ENCODE assay signal across 1 cellular context in genomic region chr2:127426501-127427354, GRCh38.
TF ChIP-seq lines count a peak whose summit lies in the region.

No MANE protein-coding gene starts in this region.

TF ChIP-seq in HepG2, 621 proteins besides CTCF, POLR2A, EP300 and RAD21 (continued from another document):
- TF ChIP-seq, protein P1, sequence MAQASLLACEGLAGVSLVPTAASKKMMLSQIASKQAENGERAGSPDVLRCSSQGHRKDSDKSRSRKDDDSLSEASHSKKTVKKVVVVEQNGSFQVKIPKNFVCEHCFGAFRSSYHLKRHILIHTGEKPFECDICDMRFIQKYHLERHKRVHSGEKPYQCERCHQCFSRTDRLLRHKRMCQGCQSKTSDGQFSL (CRISPR knock-in tag; IDR thresholded peaks at IDR 0.05): no peak
- no peak for TF ChIP-seq TEAD3 (CRISPR knock-in tag; optimal IDR thresholded peaks at IDR 0.05; ENCODE audit: borderline replicate concordance)
- TF ChIP-seq, protein P2, sequence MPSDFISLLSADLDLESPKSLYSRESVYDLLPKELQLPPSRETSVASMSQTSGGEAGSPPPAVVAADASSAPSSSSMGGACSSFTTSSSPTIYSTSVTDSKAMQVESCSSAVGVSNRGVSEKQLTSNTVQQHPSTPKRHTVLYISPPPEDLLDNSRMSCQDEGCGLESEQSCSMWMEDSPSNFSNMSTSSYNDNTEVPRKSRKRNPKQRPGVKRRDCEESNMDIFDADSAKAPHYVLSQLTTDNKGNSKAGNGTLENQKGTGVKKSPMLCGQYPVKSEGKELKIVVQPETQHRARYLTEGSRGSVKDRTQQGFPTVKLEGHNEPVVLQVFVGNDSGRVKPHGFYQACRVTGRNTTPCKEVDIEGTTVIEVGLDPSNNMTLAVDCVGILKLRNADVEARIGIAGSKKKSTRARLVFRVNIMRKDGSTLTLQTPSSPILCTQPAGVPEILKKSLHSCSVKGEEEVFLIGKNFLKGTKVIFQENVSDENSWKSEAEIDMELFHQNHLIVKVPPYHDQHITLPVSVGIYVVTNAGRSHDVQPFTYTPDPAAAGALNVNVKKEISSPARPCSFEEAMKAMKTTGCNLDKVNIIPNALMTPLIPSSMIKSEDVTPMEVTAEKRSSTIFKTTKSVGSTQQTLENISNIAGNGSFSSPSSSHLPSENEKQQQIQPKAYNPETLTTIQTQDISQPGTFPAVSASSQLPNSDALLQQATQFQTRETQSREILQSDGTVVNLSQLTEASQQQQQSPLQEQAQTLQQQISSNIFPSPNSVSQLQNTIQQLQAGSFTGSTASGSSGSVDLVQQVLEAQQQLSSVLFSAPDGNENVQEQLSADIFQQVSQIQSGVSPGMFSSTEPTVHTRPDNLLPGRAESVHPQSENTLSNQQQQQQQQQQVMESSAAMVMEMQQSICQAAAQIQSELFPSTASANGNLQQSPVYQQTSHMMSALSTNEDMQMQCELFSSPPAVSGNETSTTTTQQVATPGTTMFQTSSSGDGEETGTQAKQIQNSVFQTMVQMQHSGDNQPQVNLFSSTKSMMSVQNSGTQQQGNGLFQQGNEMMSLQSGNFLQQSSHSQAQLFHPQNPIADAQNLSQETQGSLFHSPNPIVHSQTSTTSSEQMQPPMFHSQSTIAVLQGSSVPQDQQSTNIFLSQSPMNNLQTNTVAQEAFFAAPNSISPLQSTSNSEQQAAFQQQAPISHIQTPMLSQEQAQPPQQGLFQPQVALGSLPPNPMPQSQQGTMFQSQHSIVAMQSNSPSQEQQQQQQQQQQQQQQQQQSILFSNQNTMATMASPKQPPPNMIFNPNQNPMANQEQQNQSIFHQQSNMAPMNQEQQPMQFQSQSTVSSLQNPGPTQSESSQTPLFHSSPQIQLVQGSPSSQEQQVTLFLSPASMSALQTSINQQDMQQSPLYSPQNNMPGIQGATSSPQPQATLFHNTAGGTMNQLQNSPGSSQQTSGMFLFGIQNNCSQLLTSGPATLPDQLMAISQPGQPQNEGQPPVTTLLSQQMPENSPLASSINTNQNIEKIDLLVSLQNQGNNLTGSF (CRISPR knock-in tag; IDR thresholded peaks at IDR 0.05): no peak
- peak; percentile 38; the same call in 1 of the 2 replicates for TF ChIP-seq ZNF605 (CRISPR knock-in tag; IDR thresholded peaks at IDR 0.05)
- TF ChIP-seq SIX4 (CRISPR knock-in tag; IDR thresholded peaks at IDR 0.05): no peak
- TF ChIP-seq KLF9 (CRISPR knock-in tag; IDR thresholded peaks at IDR 0.05; ENCODE audit: low read depth): no peak
- no peak for TF ChIP-seq ZNF367 (CRISPR knock-in tag; IDR thresholded peaks at IDR 0.05; ENCODE audit: borderline replicate concordance)
- no peak for TF ChIP-seq HCFC1 (IDR thresholded peaks at IDR 0.05; ENCODE audit: low read depth, low read length)
- no peak for TF ChIP-seq HDAC1 (CRISPR knock-in tag; IDR thresholded peaks at IDR 0.05)
- TF ChIP-seq PRPF4 (IDR thresholded peaks at IDR 0.05; ENCODE audit: low read depth, low read length, poor library complexity, severe bottlenecking): no peak
- TF ChIP-seq SRSF1 (optimal IDR thresholded peaks at IDR 0.05; ENCODE audit: low read depth, low read length): no peak
- peak; percentile 35 for TF ChIP-seq POLR2G (IDR thresholded peaks at IDR 0.05; ENCODE audit: low read depth, low read length)
- TF ChIP-seq CREB1 (IDR thresholded peaks at IDR 0.05): peak; percentile 66
- TF ChIP-seq CREB1 (CRISPR knock-in tag; IDR thresholded peaks at IDR 0.05): no peak
- TF ChIP-seq ZNF598 (CRISPR knock-in tag; IDR thresholded peaks at IDR 0.05; ENCODE audit: borderline replicate concordance): no peak
- no peak for TF ChIP-seq ZNF382 (CRISPR knock-in tag; IDR thresholded peaks at IDR 0.05; ENCODE audit: borderline replicate concordance)
- TF ChIP-seq, protein P3, sequence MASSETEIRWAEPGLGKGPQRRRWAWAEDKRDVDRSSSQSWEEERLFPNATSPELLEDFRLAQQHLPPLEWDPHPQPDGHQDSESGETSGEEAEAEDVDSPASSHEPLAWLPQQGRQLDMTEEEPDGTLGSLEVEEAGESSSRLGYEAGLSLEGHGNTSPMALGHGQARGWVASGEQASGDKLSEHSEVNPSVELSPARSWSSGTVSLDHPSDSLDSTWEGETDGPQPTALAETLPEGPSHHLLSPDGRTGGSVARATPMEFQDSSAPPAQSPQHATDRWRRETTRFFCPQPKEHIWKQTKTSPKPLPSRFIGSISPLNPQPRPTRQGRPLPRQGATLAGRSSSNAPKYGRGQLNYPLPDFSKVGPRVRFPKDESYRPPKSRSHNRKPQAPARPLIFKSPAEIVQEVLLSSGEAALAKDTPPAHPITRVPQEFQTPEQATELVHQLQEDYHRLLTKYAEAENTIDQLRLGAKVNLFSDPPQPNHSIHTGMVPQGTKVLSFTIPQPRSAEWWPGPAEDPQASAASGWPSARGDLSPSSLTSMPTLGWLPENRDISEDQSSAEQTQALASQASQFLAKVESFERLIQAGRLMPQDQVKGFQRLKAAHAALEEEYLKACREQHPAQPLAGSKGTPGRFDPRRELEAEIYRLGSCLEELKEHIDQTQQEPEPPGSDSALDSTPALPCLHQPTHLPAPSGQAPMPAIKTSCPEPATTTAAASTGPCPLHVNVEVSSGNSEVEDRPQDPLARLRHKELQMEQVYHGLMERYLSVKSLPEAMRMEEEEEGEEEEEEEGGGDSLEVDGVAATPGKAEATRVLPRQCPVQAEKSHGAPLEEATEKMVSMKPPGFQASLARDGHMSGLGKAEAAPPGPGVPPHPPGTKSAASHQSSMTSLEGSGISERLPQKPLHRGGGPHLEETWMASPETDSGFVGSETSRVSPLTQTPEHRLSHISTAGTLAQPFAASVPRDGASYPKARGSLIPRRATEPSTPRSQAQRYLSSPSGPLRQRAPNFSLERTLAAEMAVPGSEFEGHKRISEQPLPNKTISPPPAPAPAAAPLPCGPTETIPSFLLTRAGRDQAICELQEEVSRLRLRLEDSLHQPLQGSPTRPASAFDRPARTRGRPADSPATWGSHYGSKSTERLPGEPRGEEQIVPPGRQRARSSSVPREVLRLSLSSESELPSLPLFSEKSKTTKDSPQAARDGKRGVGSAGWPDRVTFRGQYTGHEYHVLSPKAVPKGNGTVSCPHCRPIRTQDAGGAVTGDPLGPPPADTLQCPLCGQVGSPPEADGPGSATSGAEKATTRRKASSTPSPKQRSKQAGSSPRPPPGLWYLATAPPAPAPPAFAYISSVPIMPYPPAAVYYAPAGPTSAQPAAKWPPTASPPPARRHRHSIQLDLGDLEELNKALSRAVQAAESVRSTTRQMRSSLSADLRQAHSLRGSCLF (CRISPR knock-in tag; IDR thresholded peaks at IDR 0.05; ENCODE audit: borderline replicate concordance): no peak
- TF ChIP-seq POLR2AphosphoS5 (IDR thresholded peaks at IDR 0.05; ENCODE audit: low read depth, low read length): peak; percentile 52; the same call in 1 of the 2 replicates
- TF ChIP-seq, protein P4, sequence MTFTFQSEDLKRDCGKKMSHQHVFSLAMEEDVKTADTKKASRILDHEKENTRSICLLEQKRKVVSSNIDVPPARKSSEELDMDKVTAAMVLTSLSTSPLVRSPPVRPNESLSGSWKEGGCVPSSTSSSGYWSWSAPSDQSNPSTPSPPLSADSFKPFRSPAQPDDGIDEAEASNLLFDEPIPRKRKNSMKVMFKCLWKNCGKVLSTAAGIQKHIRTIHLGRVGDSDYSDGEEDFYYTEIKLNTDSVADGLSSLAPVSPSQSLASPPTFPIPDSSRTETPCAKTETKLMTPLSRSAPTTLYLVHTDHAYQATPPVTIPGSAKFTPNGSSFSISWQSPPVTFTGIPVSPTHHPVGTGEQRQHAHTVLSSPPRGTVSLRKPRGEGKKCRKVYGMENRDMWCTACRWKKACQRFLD (CRISPR knock-in tag; IDR thresholded peaks at IDR 0.05; ENCODE audit: borderline replicate concordance): no peak
